Comparison of ENCODE assay signal across 30 cellular contexts in the genomic region with DNA sequence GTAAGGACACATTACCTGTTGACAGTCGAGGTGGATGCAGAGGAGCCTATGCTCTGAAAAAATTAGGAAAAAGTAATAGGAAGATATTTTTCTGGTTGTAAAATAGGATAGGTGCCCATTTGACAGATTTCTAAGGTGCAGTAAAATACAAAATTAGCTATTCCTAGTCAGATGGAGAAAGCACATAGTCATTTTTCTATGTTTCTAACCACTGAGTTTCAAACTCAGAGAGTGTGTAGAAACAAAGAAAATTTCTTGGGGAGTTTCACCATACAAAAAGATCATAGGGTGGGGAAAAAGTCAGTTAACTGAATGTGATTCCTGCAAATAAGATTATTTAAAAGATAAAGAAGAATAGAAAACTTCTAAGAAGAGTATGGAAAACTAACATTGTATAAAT.
"Had no signal": no experiment of that assay in that cellular context is flagged by ENCODE, and none has a peak within 500 bp of the region (broad histone marks: within the 10 kb centered on the region; RNA-seq: fewer than 3 reads in every experiment).

No MANE protein-coding gene starts in this region.

- H3K9me3 Mint-ChIP-seq: activated B cell treated with CpG ODN at 0.5 μM for 24 hours; activated T-cell treated with anti-CD3 and anti-CD28 coated beads, Interleukin-2, amount 50 U/mL, for 4 hours; activated T-helper 17 cell treated with anti-CD3 and anti-CD28 coated beads, Interleukin-2, amount 50 U/mL, for 72 hours; T-helper 2 cell treated with Interferon-gamma antibody and Interleukin-4, amounts not matched to agents 5 μg/mL and 100 μg/mL, for 36 hours had no signal

- DNase-seq: activated B cell treated with CpG ODN at 0.5 μM for 24 hours; activated CD4-positive, alpha-beta T cell treated with anti-CD3 and anti-CD28 coated beads for 48 hours; activated CD4-positive, alpha-beta T cell treated with anti-CD3 and anti-CD28 coated beads, Interleukin-2, amount 50 U/mL, for 1 hour; activated CD4-positive, alpha-beta T cell treated with anti-CD3 and anti-CD28 coated beads, Interleukin-2, amount 50 U/mL, for 48 hours; activated CD8-positive, alpha-beta memory T cell treated with anti-CD3 and anti-CD28 coated beads for 24 hours; activated CD8-positive, alpha-beta T cell treated with anti-CD3 and anti-CD28 coated beads for 36 hours; activated effector memory CD4-positive, alpha-beta T cell treated with Interleukin-2 at 50 U/mL for 16 hours; activated gamma-delta T cell treated with Interleukin-2 at 50 U/mL for 16 hours; activated naive CD4-positive, alpha-beta T cell treated with anti-CD3 and anti-CD28 coated beads, Interleukin-2, amount 50 U/mL, for 16 hours; activated naive CD4-positive, alpha-beta T cell treated with Interleukin-2 at 50 U/mL for 16 hours; activated T-cell treated with anti-CD3 and anti-CD28 coated beads, Interleukin-2, amount 50 U/mL, for 4 hours; amniotic stem cell; anterior cingulate cortex; brain microvascular endothelial cell; cortex of kidney; dermis blood vessel endothelial cell; effector CD4-positive, alpha-beta T cell; effector memory CD8-positive, alpha-beta T cell; erythroblast; foreskin keratinocyte; gastrocnemius medialis; glutamatergic neuron; heart left ventricle; T1000; WERI-Rb-1 had no signal

- H3K4me1 ChIP-seq: esophagus muscularis mucosa, foreskin keratinocyte, gastrocnemius medialis, heart left ventricle had no signal

- H3K36me3 ChIP-seq: brain microvascular endothelial cell, esophagus muscularis mucosa, gastrocnemius medialis, heart left ventricle, WERI-Rb-1 had no signal

- H3K4me3 ChIP-seq: esophagus muscularis mucosa, gastrocnemius medialis, heart left ventricle had no signal

- ATAC-seq: activated CD4-positive, CD25-positive, alpha-beta regulatory T cell treated with anti-CD3 and anti-CD28 coated beads, Interleukin-2, amount 50 U/mL, for 24 hours; activated CD8-positive, alpha-beta T cell treated with anti-CD3 and anti-CD28 coated beads for 36 hours; activated T-cell treated with anti-CD3 and anti-CD28 coated beads, Interleukin-2, amount 50 U/mL, for 4 hours; activated T-helper 17 cell treated with anti-CD3 and anti-CD28 coated beads, Interleukin-2, amount 50 U/mL, for 72 hours; effector memory CD8-positive, alpha-beta T cell; foreskin keratinocyte; gastrocnemius medialis; heart left ventricle had no signal

- H3K4me3 Mint-ChIP-seq: activated B cell treated with CpG ODN at 0.5 μM for 24 hours; activated CD8-positive, alpha-beta T cell treated with anti-CD3 and anti-CD28 coated beads for 36 hours; activated naive CD8-positive, alpha-beta T cell; activated T-cell treated with anti-CD3 and anti-CD28 coated beads, Interleukin-2, amount 50 U/mL, for 4 hours; activated T-helper 17 cell treated with anti-CD3 and anti-CD28 coated beads, Interleukin-2, amount 50 U/mL, for 72 hours; effector memory CD8-positive, alpha-beta T cell; T-helper 2 cell treated with Interferon-gamma antibody and Interleukin-4, amounts not matched to agents 5 μg/mL and 100 μg/mL, for 36 hours had no signal

- H3K27me3 Mint-ChIP-seq: activated B cell treated with CpG ODN at 0.5 μM for 24 hours; activated CD8-positive, alpha-beta T cell treated with anti-CD3 and anti-CD28 coated beads for 36 hours; activated naive CD8-positive, alpha-beta T cell; activated T-helper 17 cell treated with anti-CD3 and anti-CD28 coated beads, Interleukin-2, amount 50 U/mL, for 72 hours; effector memory CD8-positive, alpha-beta T cell had no signal

- H3K27ac Mint-ChIP-seq: activated B cell treated with CpG ODN at 0.5 μM for 24 hours; activated CD8-positive, alpha-beta T cell treated with anti-CD3 and anti-CD28 coated beads for 36 hours; activated naive CD8-positive, alpha-beta T cell; activated T-helper 17 cell treated with anti-CD3 and anti-CD28 coated beads, Interleukin-2, amount 50 U/mL, for 72 hours; effector memory CD8-positive, alpha-beta T cell; T-helper 2 cell treated with Interferon-gamma antibody and Interleukin-4, amounts not matched to agents 5 μg/mL and 100 μg/mL, for 36 hours had no signal

- H3K4me1 Mint-ChIP-seq: activated B cell treated with CpG ODN at 0.5 μM for 24 hours; activated T-helper 17 cell treated with anti-CD3 and anti-CD28 coated beads, Interleukin-2, amount 50 U/mL, for 72 hours had no signal

- H3K9me3 ChIP-seq: esophagus muscularis mucosa, gastrocnemius medialis, heart left ventricle had no signal

- H3K27me3 ChIP-seq: brain microvascular endothelial cell, esophagus muscularis mucosa, foreskin keratinocyte, gastrocnemius medialis, heart left ventricle had no signal

- H3K27ac ChIP-seq: brain microvascular endothelial cell, esophagus muscularis mucosa, foreskin keratinocyte, gastrocnemius medialis, heart left ventricle, WERI-Rb-1 had no signal

- H3K36me3 Mint-ChIP-seq: activated naive CD8-positive, alpha-beta T cell had no signal
